8 cellular contexts compared by ENCODE assay signal in genomic region chr9:126804696-126805545, GRCh38.
DNase-seq lines count a peak whose midpoint lies in the region; ATAC-seq lines count a peak whose summit lies in the region.

Gene ZBTB43, plus strand, starts transcription at chr9:126805040. Its CDS starts 27,470 bp downstream, at chr9:126832510.

- H3K36me3 ChIP-seq in effector memory CD4-positive, alpha-beta T cell (ENCODE audit: control insufficient read depth, insufficient read depth, low read length) = no peaks in the 10 kb centered on the region

- DNase-seq in COLO668 (lab: John Stamatoyannopoulos, UW; ENCODE audit: unreplicated experiment) (peak; percentile 96), HUDEP-2 (lab: John Stamatoyannopoulos, UW; ENCODE audit: unreplicated experiment in 76 of 76) (peak; percentile 29 to 96 (median 90)), NOMO-1 treated with dmso at 0.1 percent for 144 hours (lab: John Stamatoyannopoulos, UW; ENCODE audit: unreplicated experiment) (peak; percentile 91), medulla oblongata (ENCODE audit: extremely low spot score) (peak; percentile 97)
- peak; percentile 96 to 97 for DNase-seq in activated CD8-positive, alpha-beta memory T cell treated with anti-CD3 and anti-CD28 coated beads for 4 hours (ENCODE audit: low read depth in 2 of 2)
- peak; percentile 96 to 98 (median 96) for DNase-seq in effector memory CD4-positive, alpha-beta T cell
- DNase-seq in stimulated activated CD4-positive, alpha-beta T cell treated with anti-CD3 and anti-CD28 coated beads, TNF-alpha, amount 100 ng/mL, for 48 hours (ENCODE audit: low read depth in 3 of 3) = peak; percentile 95 to 98 (median 96)

- H3K27me3 ChIP-seq in effector memory CD4-positive, alpha-beta T cell (replicated peaks; ENCODE audit: control insufficient read depth, insufficient read depth, low read length, poor library complexity, severe bottlenecking) = no peaks in the 10 kb centered on the region

- peak within 1 kb of the TSS; percentile 75 for H3K4me3 ChIP-seq in effector memory CD4-positive, alpha-beta T cell (ENCODE audit: insufficient read depth, low read depth, low read length, poor library complexity, severe bottlenecking)

- H3K4me1 ChIP-seq in effector memory CD4-positive, alpha-beta T cell (ENCODE audit: control insufficient read depth, insufficient read depth, low read length, poor library complexity, severe bottlenecking) = peaks cover 8% of the 10 kb centered on the region

- ATAC-seq in GM21360 (IDR thresholded peaks at IDR 0.05; ENCODE audit: unreplicated experiment) = peak; percentile 59

- H3K27ac ChIP-seq in effector memory CD4-positive, alpha-beta T cell (ENCODE audit: insufficient read depth, low read length, poor library complexity, severe bottlenecking) = peak within 1 kb of the TSS; percentile 85

- no peaks in the 10 kb centered on the region for H3K9me3 ChIP-seq in effector memory CD4-positive, alpha-beta T cell (ENCODE audit: control insufficient read depth, low read length)

Comparison
In these comparisons a context has a peak if more than half of its experiments do, and no peak if none do; other contexts are left out.
1. Peak in every context shown above with its lines: DNase-seq, ATAC-seq, H3K4me3 ChIP-seq and H3K27ac ChIP-seq.